ENCODE assay signal across 10 cellular contexts in genomic region chr17:3802461-3803307, GRCh38. TPM values are rescaled to one million over a fixed set of nuclear protein-coding genes. Genes with fewer than 3 reads are reported as not detected.
DNase-seq lines count a peak whose midpoint lies in the region; ATAC-seq, FAIRE-seq and TF ChIP-seq lines count a peak whose summit lies in the region.
"Had no signal": no experiment of that assay in that cellular context is flagged by ENCODE, and none has a peak within 500 bp of the region (broad histone marks: within the 10 kb centered on the region; RNA-seq: fewer than 3 reads in every experiment).

No MANE protein-coding gene starts in this region.

- DNase-seq in H54 (ENCODE audit: insufficient read length, low spot score) (peak; percentile 60), amniotic stem cell (lab: John Stamatoyannopoulos, UW) (peak; percentile 51), kidney epithelial cell (ENCODE audit: low read depth) (peak; percentile 76), erythroblast (lab: John Stamatoyannopoulos, UW) (no peak)
- DNase-seq: activated CD4-positive, alpha-beta T cell treated with anti-CD3 and anti-CD28 coated beads, Interleukin-2, amount 50 U/mL, for 1 hour had no signal

- peaks cover 70% of the 10 kb centered on the region for H3K4me1 Mint-ChIP-seq in stimulated activated memory B cell treated with anti-CD40 and anti-IgM and Interleukin-4, amounts not matched to agents 10 μg/mL and 1 μg/mL and 100 μg/mL, for 72 hours

- peak; percentile 64 for FAIRE-seq in H54 (lab: Jason Lieb, UNC)
- FAIRE-seq: endothelial cell of umbilical vein had no signal

- no peak overlapping the region for H3K4me3 Mint-ChIP-seq in stimulated activated memory B cell treated with anti-CD40 and anti-IgM and Interleukin-4, amounts not matched to agents 10 μg/mL and 1 μg/mL and 100 μg/mL, for 72 hours

- no peaks in the 10 kb centered on the region for H3K9me3 Mint-ChIP-seq in stimulated activated memory B cell treated with anti-CD40 and anti-IgM and Interleukin-4, amounts not matched to agents 10 μg/mL and 1 μg/mL and 100 μg/mL, for 72 hours

- peak overlapping the region; percentile 100 for H3K27ac Mint-ChIP-seq in stimulated activated memory B cell treated with anti-CD40 and anti-IgM and Interleukin-4, amounts not matched to agents 10 μg/mL and 1 μg/mL and 100 μg/mL, for 72 hours

- ATAC-seq in stimulated activated memory B cell treated with anti-CD40 and anti-IgM and Interleukin-4, amounts not matched to agents 10 μg/mL and 1 μg/mL and 100 μg/mL, for 72 hours: no peak
- no peak for ATAC-seq in HG02678 (IDR thresholded peaks at IDR 0.05; ENCODE audit: unreplicated experiment)
- ATAC-seq in HG02938 (IDR thresholded peaks at IDR 0.05; ENCODE audit: unreplicated experiment): no peak
- ATAC-seq in HG03378 (IDR thresholded peaks at IDR 0.05; ENCODE audit: unreplicated experiment): no peak

- H3K27me3 ChIP-seq in kidney epithelial cell (ENCODE audit: control insufficient read depth, insufficient read depth, low read length): no peaks in the 10 kb centered on the region

- H3K36me3 Mint-ChIP-seq in stimulated activated memory B cell treated with anti-CD40 and anti-IgM and Interleukin-4, amounts not matched to agents 10 μg/mL and 1 μg/mL and 100 μg/mL, for 72 hours: peaks cover 28% of the 10 kb centered on the region

- no peaks in the 10 kb centered on the region for H3K27me3 Mint-ChIP-seq in stimulated activated memory B cell treated with anti-CD40 and anti-IgM and Interleukin-4, amounts not matched to agents 10 μg/mL and 1 μg/mL and 100 μg/mL, for 72 hours

- no peak for TF ChIP-seq POLR2A in H54 (IDR thresholded peaks at IDR 0.05; ENCODE audit: low read depth, low read length)
- TF ChIP-seq POLR2A in erythroblast (IDR thresholded peaks at IDR 0.05; ENCODE audit: low read length): no peak

- TF ChIP-seq CTCF in kidney epithelial cell (IDR thresholded peaks at IDR 0.05; ENCODE audit: insufficient read depth, low read length, poor library complexity, severe bottlenecking): no peak

- no peaks in the 10 kb centered on the region for H3K36me3 ChIP-seq in kidney epithelial cell (ENCODE audit: control insufficient read depth, insufficient read depth, low read length)

- no peak overlapping the region for H3K4me3 ChIP-seq in kidney epithelial cell (ENCODE audit: low read depth, low read length)

RNA-seq across cellular contexts. Expression of gene ITGAE, which starts 1.7 kb away (rescaled TPM):
- total RNA-seq in kidney epithelial cell: 24.7 and 29.7 TPM in 2 replicates

RNA-seq across cellular contexts. Expression of gene NCBP3, which starts 43.4 kb away (rescaled TPM):
- 26.1 and 29.1 TPM in 2 replicates for total RNA-seq in kidney epithelial cell

Comparison
In these comparisons a context has a peak if more than half of its experiments do, and no peak if none do; other contexts are left out.
1. DNase-seq: peak in H54 (single experiment), amniotic stem cell (single experiment) and kidney epithelial cell (single experiment); none in erythroblast (0 of 2).